ENCODE assay signal across 9 cellular contexts in the genomic region with DNA sequence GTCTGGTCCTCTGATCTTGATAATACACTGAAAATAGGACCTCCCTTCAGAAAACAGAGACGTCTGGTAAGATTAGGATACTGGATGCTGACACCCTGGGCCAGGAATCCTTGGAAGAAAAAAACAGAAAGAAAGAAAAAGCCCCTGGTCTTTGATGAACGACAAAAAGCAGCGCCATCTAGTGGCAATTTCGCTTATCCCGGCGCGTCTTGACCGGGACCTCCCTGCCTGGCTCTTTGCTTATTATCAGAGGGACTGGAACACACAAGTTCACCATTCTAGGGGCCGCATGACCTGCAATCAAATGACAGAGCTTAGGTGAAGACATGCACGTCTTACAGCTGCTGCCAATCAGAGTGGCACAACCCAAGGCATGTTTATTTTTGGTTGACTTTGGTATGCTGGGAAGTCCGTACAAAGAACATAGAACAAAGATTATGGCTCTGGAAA.
DNase-seq lines count a peak whose midpoint lies in the region; ATAC-seq and TF ChIP-seq lines count a peak whose summit lies in the region.
"Had no signal": no experiment of that assay in that cellular context is flagged by ENCODE, and none has a peak within 500 bp of the region (broad histone marks: within the 10 kb centered on the region; RNA-seq: fewer than 3 reads in every experiment).

No MANE protein-coding gene starts in this region.

- H3K27me3 ChIP-seq in lower lobe of right lung (ENCODE audit: low read depth): no peaks in the 10 kb centered on the region

- H3K27ac ChIP-seq in lower lobe of right lung (no peak overlapping the region), substantia nigra (ENCODE audit: low read depth, low read length, poor library complexity, severe bottlenecking) (no peak overlapping the region)

- intact Hi-C loops in lower lobe of right lung (cut with DNase I): no loop called here

- peak; percentile 81 for TF ChIP-seq CTCF in lower lobe of right lung (IDR thresholded peaks at IDR 0.05)

- peaks cover 15% of the 10 kb centered on the region for H3K4me1 ChIP-seq in lower lobe of right lung

- DNase-seq in DMS153 treated with DMSO at 0.1 percent for 48 hours (lab: John Stamatoyannopoulos, UW; ENCODE audit: unreplicated experiment) (peak; percentile 69), NCI-H1105 treated with DMSO at 0.1 percent for 48 hours (lab: John Stamatoyannopoulos, UW) (peak; percentile 79), T-helper 1 cell (peak in 3 of 5 donors; percentile 4 to 6 (median 5)), dedifferentiated amniotic fluid mesenchymal stem cell (ENCODE audit: extremely low spot score) (peak; percentile 78), lower lobe of right lung (no peak), substantia nigra (lab: John Stamatoyannopoulos, UW) (peak in 40 of 49 donors; percentile 9 to 78 (median 49))
- DNase-seq: activated B cell treated with CpG ODN at 0.5 μM for 24 hours had no signal

- H3K9me3 ChIP-seq in lower lobe of right lung: no peaks in the 10 kb centered on the region

- no peak overlapping the region for H3K4me3 ChIP-seq in lower lobe of right lung

- ATAC-seq in GM21825 (IDR thresholded peaks at IDR 0.05; ENCODE audit: unreplicated experiment) (peak; percentile 52), lower lobe of right lung (peak in 1 of 2 donors; percentile 65), GM21737 (IDR thresholded peaks at IDR 0.05; ENCODE audit: unreplicated experiment) (no peak)

- H3K36me3 ChIP-seq in lower lobe of right lung: no peaks in the 10 kb centered on the region
